1 cellular context compared by ENCODE assay signal in the genomic region with DNA sequence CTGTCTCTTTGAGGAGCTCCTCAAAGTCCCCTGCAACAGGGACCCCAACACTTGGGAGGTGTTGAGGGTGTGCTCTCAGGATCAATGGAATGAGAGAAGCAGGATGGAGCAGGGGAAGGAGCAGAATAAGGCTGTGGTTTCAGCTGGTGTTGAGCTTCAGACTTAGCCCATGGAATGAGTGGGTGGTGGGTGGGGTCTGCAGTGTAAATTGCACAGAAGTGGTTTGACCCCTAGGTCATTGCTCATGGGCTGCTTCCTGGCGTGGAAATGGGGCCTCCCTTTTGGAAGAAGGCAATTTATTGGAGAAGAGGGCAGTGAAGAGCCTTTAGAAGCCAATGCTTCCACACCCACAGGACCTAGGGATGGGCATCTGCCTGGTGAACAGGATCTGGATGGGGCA.
TF ChIP-seq lines count a peak whose summit lies in the region.

No MANE protein-coding gene starts in this region.

TF ChIP-seq in SK-N-SH, 30 proteins besides CTCF, POLR2A, EP300 and RAD21 (continued from another document):
- TF ChIP-seq FOSL2 (IDR thresholded peaks at IDR 0.05; ENCODE audit: borderline replicate concordance, low read depth) (no peak), FOXM1 (IDR thresholded peaks at IDR 0.05; ENCODE audit: low read depth) (no peak)
